Comparison of ENCODE assay signal across 8 cellular contexts in genomic region chr11:118909619-118910308, GRCh38. TPM values are rescaled to one million over a fixed set of nuclear protein-coding genes. Genes with fewer than 3 reads are reported as not detected.
DNase-seq lines count a peak whose midpoint lies in the region; ATAC-seq and TF ChIP-seq lines count a peak whose summit lies in the region.

No MANE protein-coding gene starts in this region.

- H3K27me3 ChIP-seq in GM23248 (replicated peaks; ENCODE audit: insufficient read depth) (no peaks in the 10 kb centered on the region), right atrium auricular region (no peaks in the 10 kb centered on the region)

- H2AFZ ChIP-seq in GM23248: no peak overlapping the region

- no peak for TF ChIP-seq CTCF in right atrium auricular region (IDR thresholded peaks at IDR 0.05)

- H3K27ac ChIP-seq in GM23248 (peak overlapping the region; percentile 94), right atrium auricular region (peak overlapping the region; percentile 94 to 98)

- H3K4me3 ChIP-seq in GM23248: peak overlapping the region; percentile 72
- peak overlapping the region; percentile 39 to 43 for H3K4me3 ChIP-seq in right atrium auricular region
- peak overlapping the region; percentile 42 for H3K4me3 ChIP-seq in skeletal muscle cell (ENCODE audit: low read depth, low read length)

- peak overlapping the region; percentile 94 for H3K4me2 ChIP-seq in GM23248 (ENCODE audit: unreplicated experiment)

- peaks cover 86% of the 10 kb centered on the region for H3K79me2 ChIP-seq in GM23248 (ENCODE audit: insufficient read depth)

- H3K36me3 Mint-ChIP-seq in activated naive CD8-positive, alpha-beta T cell treated with anti-CD3 and anti-CD28 coated beads, Interleukin-2, amount 50 U/mL, for 24 hours (ENCODE audit: low read depth): peaks cover 9% of the 10 kb centered on the region

- H3K9me2 ChIP-seq in GM23248 (ENCODE audit: insufficient read depth): no peaks in the 10 kb centered on the region

- 8 to 12% methylated on average over 9 to 21 of the region's 21 CpGs for WGBS in GM23248 (ENCODE audit: low coverage in 1 of 2, low lambda C conversion rate in 2 of 2, missing lambda C conversion rate in 2 of 2), 2 experiments

- peaks cover 10% of the 10 kb centered on the region; the same call in 1 of the 2 replicates for H3K36me3 ChIP-seq in GM23248 (ENCODE audit: low read depth)
- H3K36me3 ChIP-seq in right atrium auricular region: peaks cover 35% of the 10 kb centered on the region

- no peak for ATAC-seq in activated naive CD8-positive, alpha-beta T cell treated with anti-CD3 and anti-CD28 coated beads, Interleukin-2, amount 50 U/mL, for 24 hours
- no peak for ATAC-seq in HG03280 (IDR thresholded peaks at IDR 0.05; ENCODE audit: unreplicated experiment)

- no peaks in the 10 kb centered on the region for H3K27me3 Mint-ChIP-seq in activated naive CD8-positive, alpha-beta T cell treated with anti-CD3 and anti-CD28 coated beads, Interleukin-2, amount 50 U/mL, for 24 hours

- no peaks in the 10 kb centered on the region for H4K20me1 ChIP-seq in GM23248 (ENCODE audit: insufficient read depth)

- H3K4me1 Mint-ChIP-seq in activated naive CD8-positive, alpha-beta T cell treated with anti-CD3 and anti-CD28 coated beads, Interleukin-2, amount 50 U/mL, for 24 hours: peaks cover 64% of the 10 kb centered on the region

- H3K4me3 Mint-ChIP-seq in activated naive CD8-positive, alpha-beta T cell treated with anti-CD3 and anti-CD28 coated beads, Interleukin-2, amount 50 U/mL, for 24 hours: peak overlapping the region; percentile 61

- no peak overlapping the region for H3K27ac Mint-ChIP-seq in activated naive CD8-positive, alpha-beta T cell treated with anti-CD3 and anti-CD28 coated beads, Interleukin-2, amount 50 U/mL, for 24 hours

- DNase-seq in GM23248 (peak; percentile 40), right atrium auricular region (ENCODE audit: low spot score) (no peak), skeletal muscle cell (ENCODE audit: low read depth) (no peak), NCI-H1048 (lab: John Stamatoyannopoulos, UW) (no peak), AML-193 (lab: John Stamatoyannopoulos, UW) (no peak)
- no peak for DNase-seq in activated naive CD8-positive, alpha-beta T cell treated with anti-CD3 and anti-CD28 coated beads, Interleukin-2, amount 50 U/mL, for 24 hours
- DNase-seq in stimulated activated CD4-positive, alpha-beta T cell treated with anti-CD3 and anti-CD28 coated beads, Interleukin-4, amount 100 ng/mL, for 4 hours: no peak

- peak overlapping the region; percentile 90 for H3K9ac ChIP-seq in GM23248

- peaks cover 55% of the 10 kb centered on the region for H3K4me1 ChIP-seq in GM23248 (ENCODE audit: insufficient read depth)
- H3K4me1 ChIP-seq in right atrium auricular region: peaks cover 0 to 77% of the 10 kb centered on the region in 2 donors

- in situ Hi-C loops in GM23248 (cut with MboI): no loop called here

- peaks cover 39% of the 10 kb centered on the region for H3F3A ChIP-seq in GM23248 (ENCODE audit: insufficient read depth)

- no peaks in the 10 kb centered on the region for H3K9me3 Mint-ChIP-seq in activated naive CD8-positive, alpha-beta T cell treated with anti-CD3 and anti-CD28 coated beads, Interleukin-2, amount 50 U/mL, for 24 hours

- H3K9me3 ChIP-seq in GM23248 (ENCODE audit: low read depth) (no peaks in the 10 kb centered on the region), right atrium auricular region (no peaks in the 10 kb centered on the region)

RNA-seq across cellular contexts. Expression of gene BCL9L, which starts 16.0 kb away (rescaled TPM):
- total RNA-seq in GM23248 (2014; rRNA removed; shearing (Covaris generic)): 13.9 and 17.6 TPM in 2 replicates
- polyA plus RNA-seq in GM23248 (2016; fragmentation: Nextera tagmentation; extraction: Ambion mirVana): 7.2 TPM in 2 replicates
- 10 to 100 TPM; 17.5 to 43.7 TPM for total RNA-seq in right atrium auricular region

RNA-seq across cellular contexts. Expression of gene CXCR5, which starts 26.1 kb away (rescaled TPM):
- not detected in 2 replicates for total RNA-seq in GM23248 (2014; rRNA removed; shearing (Covaris generic))
- not detected in 2 replicates for polyA plus RNA-seq in GM23248 (2016; fragmentation: Nextera tagmentation; extraction: Ambion mirVana)
- total RNA-seq in right atrium auricular region: under 1 TPM in 1 of 2 donors, not detected in 1; 0.16 TPM

RNA-seq across cellular contexts. Expression of gene UPK2, which starts 46.3 kb away (rescaled TPM):
- total RNA-seq in GM23248 (2014; rRNA removed; shearing (Covaris generic)): not detected in 2 replicates
- polyA plus RNA-seq in GM23248 (2016; fragmentation: Nextera tagmentation; extraction: Ambion mirVana): 0.27 and 0.28 TPM in 2 replicates
- total RNA-seq in right atrium auricular region: not detected
